Comparison of ENCODE assay signal across 14 cellular contexts in genomic region chr6:159117031-159117430, GRCh38. TPM values are rescaled to one million over a fixed set of nuclear protein-coding genes. Genes with fewer than 3 reads are reported as not detected.
A peak's percentile ranks its signal among the peaks of the same experiment; 100 is the strongest.
DNase-seq lines count a peak whose midpoint lies in the region; ATAC-seq and TF ChIP-seq lines count a peak whose summit lies in the region.
"Had no signal": no experiment of that assay in that cellular context is flagged by ENCODE, and none has a peak within 500 bp of the region (broad histone marks: within the 10 kb centered on the region; RNA-seq: fewer than 3 reads in every experiment).

No MANE protein-coding gene starts in this region.

- no peaks in the 10 kb centered on the region for H4K20me1 ChIP-seq in IMR-90 (ENCODE audit: insufficient read depth, low read length)

- H3K4me3 ChIP-seq in IMR-90 (ENCODE audit: insufficient read depth, low read depth, low read length) (no peak overlapping the region), adrenal gland (no peak overlapping the region), heart left ventricle (no peak overlapping the region), mesenchymal stem cell (ENCODE audit: insufficient read depth in 1 of 2, low read depth in 1 of 2, low read length in 2 of 2) (no peak overlapping the region)
- H3K4me3 ChIP-seq: SJSA1, thoracic aorta had no signal

- H3K79me1 ChIP-seq in IMR-90 (ENCODE audit: low read depth in 1 of 2, low read length in 2 of 2): no peaks in the 10 kb centered on the region
- no peaks in the 10 kb centered on the region for H3K79me1 ChIP-seq in mesenchymal stem cell (replicated peaks; ENCODE audit: low read length, poor library complexity, severe bottlenecking)

- H3K18ac ChIP-seq in IMR-90 (ENCODE audit: low read depth, low read length) (no peak overlapping the region), mesenchymal stem cell (ENCODE audit: low read depth in 1 of 2, low read length in 2 of 2) (no peak overlapping the region)

- H3K27ac ChIP-seq in IMR-90 (ENCODE audit: insufficient read depth, low read length) (no peak overlapping the region), adrenal gland (peak overlapping the region; percentile 49 to 92 (median 75)), heart left ventricle (peak overlapping the region in 10 of 12 donors; percentile 21 to 91 (median 45)), mesenchymal stem cell (ENCODE audit: low read length, poor library complexity, severe bottlenecking) (no peak overlapping the region)
- H3K27ac ChIP-seq: HL-60, SJSA1 had no signal

- no peak overlapping the region for H2AK9ac ChIP-seq in IMR-90 (replicated peaks; ENCODE audit: low read depth, low read length, poor library complexity)

- CTCF ChIA-PET in IMR-90 (lab: Yijun Ruan, JAX): no interaction called here
- CTCF ChIA-PET in activated naive CD4-positive, alpha-beta T cell treated with anti-CD3 and anti-CD28 coated beads, Interleukin-2, amount 10 ng/mL, durations not matched to agents 7 days and 5 days (lab: Charles Lee): no interaction called here

- H3K36me3 Mint-ChIP-seq in activated naive CD4-positive, alpha-beta T cell treated with anti-CD3 and anti-CD28 coated beads, Interleukin-2, amount 10 ng/mL, durations not matched to agents 7 days and 5 days: no peaks in the 10 kb centered on the region

- TF ChIP-seq POLR2A in IMR-90 (IDR thresholded peaks at IDR 0.05; ENCODE audit: low read depth, low read length) (no peak), adrenal gland (IDR thresholded peaks at IDR 0.05) (peak in 1 of 2 donors; percentile 23), heart left ventricle (IDR thresholded peaks at IDR 0.05) (no peak)

- H3K14ac ChIP-seq in IMR-90 (replicated peaks; ENCODE audit: low read depth, low read length) (no peak overlapping the region), mesenchymal stem cell (ENCODE audit: low read length in 2 of 2) (no peak overlapping the region)

- H2BK20ac ChIP-seq in IMR-90 (ENCODE audit: low read depth, low read length): no peak overlapping the region

- H2BK15ac ChIP-seq in IMR-90 (ENCODE audit: low read depth, low read length): no peak overlapping the region
- H2BK15ac ChIP-seq in mesenchymal stem cell (ENCODE audit: low read depth, poor library complexity, severe bottlenecking): no peak overlapping the region

- in situ Hi-C loops in IMR-90 (cut with MboI; ENCODE audit: low sequenced_read_pairs): loop anchor here (25.0 kb wide), 1 partner anchor 905 kb away; no protein-coding TSS in a partner anchor

- H3K9me3 ChIP-seq in IMR-90 (ENCODE audit: control insufficient read depth, insufficient read depth, low read length) (no peaks in the 10 kb centered on the region), adrenal gland (replicated peaks in 1 of 3) (no peaks in the 10 kb centered on the region), heart left ventricle (no peaks in the 10 kb centered on the region), mesenchymal stem cell (ENCODE audit: control insufficient read depth, low read length) (no peaks in the 10 kb centered on the region)
- H3K9me3 ChIP-seq: SJSA1, thoracic aorta had no signal

- POLR2A ChIA-PET in IMR-90 (lab: Charles Lee; ENCODE audit: unreplicated experiment): no interaction called here

- no peak overlapping the region for H3K27ac Mint-ChIP-seq in activated naive CD4-positive, alpha-beta T cell treated with anti-CD3 and anti-CD28 coated beads, Interleukin-2, amount 10 ng/mL, durations not matched to agents 7 days and 5 days

- peaks cover 10% of the 10 kb centered on the region for H3K4me1 Mint-ChIP-seq in activated naive CD4-positive, alpha-beta T cell treated with anti-CD3 and anti-CD28 coated beads, Interleukin-2, amount 10 ng/mL, durations not matched to agents 7 days and 5 days

- peak; percentile 28 for DNase-seq in IMR-90
- DNase-seq in adrenal gland: peak; percentile 76 to 94 (median 90)
- no peak for DNase-seq in heart left ventricle
- peak; percentile 24 for DNase-seq in stromal cell of bone marrow (ENCODE audit: low read depth)
- no peak for DNase-seq in activated naive CD4-positive, alpha-beta T cell treated with anti-CD3 and anti-CD28 coated beads, Interleukin-2, amount 10 ng/mL, durations not matched to agents 7 days and 5 days
- no peak for DNase-seq in SHP77 treated with DMSO at 0.1 percent for 48 hours (lab: John Stamatoyannopoulos, UW)
- no peak for DNase-seq in DMS 273 treated with DMSO at 0.1 percent for 48 hours (lab: John Stamatoyannopoulos, UW)
- DNase-seq in mesenchymal stem cell: no peak
- DNase-seq: GF-D8, NCI-H1930 had no signal

- no peak overlapping the region for H2BK120ac ChIP-seq in IMR-90 (ENCODE audit: low read depth, low read length)
- H2BK120ac ChIP-seq in mesenchymal stem cell (ENCODE audit: low read depth, low read length): no peak overlapping the region

- H2BK12ac ChIP-seq in mesenchymal stem cell (ENCODE audit: low read length in 2 of 2): no peak overlapping the region

- no peak overlapping the region for H4K8ac ChIP-seq in IMR-90 (ENCODE audit: low read depth in 2 of 2, low read length in 2 of 2)
- no peak overlapping the region for H4K8ac ChIP-seq in mesenchymal stem cell (ENCODE audit: low read length)

- H3K4ac ChIP-seq in IMR-90 (ENCODE audit: low read depth, low read length) (no peak overlapping the region), mesenchymal stem cell (ENCODE audit: low read depth in 1 of 2, low read length in 2 of 2) (no peak overlapping the region)

- ATAC-seq in IMR-90 (ENCODE audit: low read depth) (peak; percentile 37), heart left ventricle (peak in 1 of 4 donors; percentile 62)

- dilution Hi-C loops in IMR-90 (cut with HindIII; ENCODE audit: low sequenced_read_pairs, unreplicated experiment): no loop called here

- H3K27me3 Mint-ChIP-seq in activated naive CD4-positive, alpha-beta T cell treated with anti-CD3 and anti-CD28 coated beads, Interleukin-2, amount 10 ng/mL, durations not matched to agents 7 days and 5 days: peaks cover 31% of the 10 kb centered on the region

- H3K9me3 Mint-ChIP-seq in activated naive CD4-positive, alpha-beta T cell treated with anti-CD3 and anti-CD28 coated beads, Interleukin-2, amount 10 ng/mL, durations not matched to agents 7 days and 5 days: no peaks in the 10 kb centered on the region

- H3K56ac ChIP-seq in IMR-90 (ENCODE audit: extremely low read depth, insufficient read depth, low read length): no peak overlapping the region

- H3K4me2 ChIP-seq in IMR-90 (ENCODE audit: low read depth, low read length) (no peak overlapping the region), mesenchymal stem cell (ENCODE audit: low read length, poor library complexity, severe bottlenecking) (no peak overlapping the region)

- H3K36me3 ChIP-seq in IMR-90 (ENCODE audit: control insufficient read depth, insufficient read depth, low read length) (no peaks in the 10 kb centered on the region), adrenal gland (replicated peaks in 1 of 2) (no peaks in the 10 kb centered on the region), heart left ventricle (no peaks in the 10 kb centered on the region), mesenchymal stem cell (ENCODE audit: control insufficient read depth in 1 of 2, insufficient read depth in 2 of 2, low read depth in 1 of 2, low read length in 2 of 2) (no peaks in the 10 kb centered on the region)
- H3K36me3 ChIP-seq: SJSA1, thoracic aorta had no signal

- 0% methylated on average over 1 of the region's 4 CpGs; no CpG with 5 or more reads in 1 of the 2 experiments for WGBS in IMR-90 (ENCODE audit: extremely low coverage in 2 of 2, insufficient read length in 1 of 2), 2 experiments
- 30 to 34% (median 32%) methylated on average over 4 of the region's 4 CpGs for WGBS in adrenal gland, 4 donors
- WGBS in heart left ventricle, 4 donors: 49 to 71% (median 67%) methylated on average over 3 to 4 of the region's 4 CpGs
- WGBS in mesenchymal stem cell: 88% methylated on average over 3 of the region's 4 CpGs

- TF ChIP-seq CTCF in IMR-90 (conservative IDR thresholded peaks at IDR 0.05; ENCODE audit: low read depth, low read length): no peak
- no peak for TF ChIP-seq CTCF in adrenal gland (IDR thresholded peaks at IDR 0.05)
- no peak for TF ChIP-seq CTCF in heart left ventricle (IDR thresholded peaks at IDR 0.05)

- H3K4me1 ChIP-seq in IMR-90 (ENCODE audit: control insufficient read depth, insufficient read depth, low read length) (no peaks in the 10 kb centered on the region), adrenal gland (replicated peaks in 1 of 2) (peaks cover 17 to 29% of the 10 kb centered on the region in 2 donors), heart left ventricle (peaks cover 0 to 77% (median 9%) of the 10 kb centered on the region in 12 donors), mesenchymal stem cell (ENCODE audit: control insufficient read depth, insufficient read depth, low read depth, low read length) (peaks cover 2% of the 10 kb centered on the region)
- H3K4me1 ChIP-seq: SJSA1 had no signal

- H3K9ac ChIP-seq in IMR-90 (ENCODE audit: low read depth, low read length) (no peak overlapping the region), mesenchymal stem cell (ENCODE audit: low read length) (no peak overlapping the region)

- no TSS peak for BruUV-seq in IMR-90 (replicated peaks; lab: Mats Ljungman, UMichigan)

- H3K23ac ChIP-seq in IMR-90 (ENCODE audit: low read depth, low read length) (no peak overlapping the region), mesenchymal stem cell (ENCODE audit: low read length in 2 of 2) (no peak overlapping the region)

- H3K4me3 Mint-ChIP-seq in activated naive CD4-positive, alpha-beta T cell treated with anti-CD3 and anti-CD28 coated beads, Interleukin-2, amount 10 ng/mL, durations not matched to agents 7 days and 5 days: no peak overlapping the region

- H2AFZ ChIP-seq in IMR-90 (replicated peaks; ENCODE audit: low read length, poor library complexity) (no peak overlapping the region), mesenchymal stem cell (ENCODE audit: low read depth, low read length) (no peak overlapping the region)

- H4K91ac ChIP-seq in IMR-90 (ENCODE audit: insufficient read depth, low read depth, low read length) (no peak overlapping the region), mesenchymal stem cell (ENCODE audit: low read length) (no peak overlapping the region)

- H2BK5ac ChIP-seq in IMR-90 (ENCODE audit: low read depth, low read length, poor library complexity, severe bottlenecking) (no peak overlapping the region), mesenchymal stem cell (ENCODE audit: low read depth, low read length, poor library complexity, severe bottlenecking) (no peak overlapping the region)

- H3K27me3 ChIP-seq in IMR-90 (ENCODE audit: control insufficient read depth, insufficient read depth, low read length): peaks cover 14% of the 10 kb centered on the region
- H3K27me3 ChIP-seq in adrenal gland: no peaks in the 10 kb centered on the region
- H3K27me3 ChIP-seq in heart left ventricle: no peaks in the 10 kb centered on the region
- H3K27me3 ChIP-seq in mesenchymal stem cell (ENCODE audit: control insufficient read depth in 1 of 2, insufficient read depth in 1 of 2, low read length in 2 of 2): peaks cover 7 to 8% of the 10 kb centered on the region in 2 experiments
- H3K27me3 ChIP-seq: SJSA1 had no signal

- H4K5ac ChIP-seq in IMR-90 (ENCODE audit: low read depth, low read length): no peak overlapping the region

- intact Hi-C loops in IMR-90 (cut with micrococcal nuclease): no loop called here
- intact Hi-C loops in adrenal gland (cut with DNase I): no loop called here
- intact Hi-C loops in heart left ventricle (cut with DNase I): loop anchor here in 1 of 10 donors (10.0 kb wide), 1 partner anchor 412 kb away; no protein-coding TSS in a partner anchor

- H3K9me1 ChIP-seq in IMR-90 (ENCODE audit: insufficient read depth, low read length): no peaks in the 10 kb centered on the region

- no peak for TF ChIP-seq RAD21 in IMR-90 (IDR thresholded peaks at IDR 0.05; ENCODE audit: low read length)

- H2AK5ac ChIP-seq in IMR-90 (ENCODE audit: low read depth, low read length) (no peak overlapping the region), mesenchymal stem cell (ENCODE audit: low read length, severe bottlenecking) (no peak overlapping the region)

RNA-seq across cellular contexts. Expression of gene FNDC1, which starts 52.2 kb away (rescaled TPM):
- total RNA-seq in IMR-90 (2012; rRNA removed) (not detected in 2 replicates), adrenal gland (1 to 10 TPM in 4 of 8 donors, under 1 TPM in 4; 0.46 to 2.6 (median 1.2) TPM), heart left ventricle (1 to 10 TPM in 6 of 9 donors, under 1 TPM in 3; 0.51 to 7.5 (median 1.5) TPM)
- polyA plus RNA-seq in IMR-90 (2012; rRNA removed) (0.03 and 0.04 TPM in 2 replicates), adrenal gland (under 1 TPM; 0.10 to 0.48 (median 0.16) TPM), heart left ventricle (under 1 TPM; 0.08 to 0.19 TPM)
- 0.03 and 0.06 TPM in 2 replicates for polyA plus RNA-seq in IMR-90 (2012; cell fraction: cytosol; rRNA removed)
- polyA plus RNA-seq in IMR-90 (2012; cell fraction: nucleus; rRNA removed; ENCODE audit: low replicate concordance): 0.05 TPM in 2 replicates
- 0.10 TPM for polyA plus RNA-seq in mesenchymal stem cell (2013, experiment 1 of 2)
- 0.07 TPM for polyA plus RNA-seq in mesenchymal stem cell (2013, experiment 2 of 2)
- total RNA-seq: activated CD8-positive, alpha-beta memory T cell treated with anti-CD3 and anti-CD28 coated beads for 36 hours had no signal

Comparison
In these comparisons a context has a peak if more than half of its experiments do, and no peak if none do; other contexts are left out.
1. DNase-seq: peak in IMR-90 (single experiment), adrenal gland (7 of 7) and stromal cell of bone marrow (single experiment); none in heart left ventricle (0 of 5), activated naive CD4-positive, alpha-beta T cell treated with anti-CD3 and anti-CD28 coated beads, Interleukin-2, amount 10 ng/mL, durations not matched to agents 7 days and 5 days (single experiment), SHP77 treated with DMSO at 0.1 percent for 48 hours (single experiment), DMS 273 treated with DMSO at 0.1 percent for 48 hours (single experiment) and mesenchymal stem cell (single experiment).
2. H3K27ac ChIP-seq: peak in adrenal gland (5 of 5) and heart left ventricle (10 of 12); none in IMR-90 (single experiment) and mesenchymal stem cell (single experiment).